11 cellular contexts compared by ENCODE assay signal in the genomic region with DNA sequence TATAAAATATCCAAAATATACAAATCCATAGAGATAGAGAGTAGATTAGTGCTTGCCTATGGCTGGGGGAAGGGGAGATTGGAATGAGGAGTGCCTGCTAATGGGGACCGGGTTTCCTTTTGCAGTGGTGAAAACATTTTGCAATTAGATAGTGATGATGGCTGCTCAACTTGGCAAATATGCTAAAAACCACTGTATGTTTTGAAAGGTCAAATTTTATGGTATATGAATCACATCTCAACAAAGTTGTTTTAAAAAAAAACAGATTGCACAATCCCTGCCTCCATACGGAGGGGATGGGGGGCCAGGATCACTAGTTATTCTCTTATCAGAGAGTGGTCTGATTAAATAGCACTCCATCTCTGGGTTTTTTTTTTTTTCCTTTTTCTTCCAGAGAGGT.
DNase-seq lines count a peak whose midpoint lies in the region; ATAC-seq, FAIRE-seq and TF ChIP-seq lines count a peak whose summit lies in the region.
"Had no signal": no experiment of that assay in that cellular context is flagged by ENCODE, and none has a peak within 500 bp of the region (broad histone marks: within the 10 kb centered on the region; RNA-seq: fewer than 3 reads in every experiment).

No MANE protein-coding gene starts in this region.

- TF ChIP-seq CTCF in CD4-positive, alpha-beta T cell (IDR thresholded peaks at IDR 0.05): no peak
- no peak for TF ChIP-seq CTCF in astrocyte (IDR thresholded peaks at IDR 0.05; ENCODE audit: insufficient read depth, low read depth, low read length)

- peaks cover 34% of the 10 kb centered on the region for H3K4me1 ChIP-seq in astrocyte (ENCODE audit: insufficient read depth, low read length)

- H3K27ac Mint-ChIP-seq in CD4-positive, alpha-beta T cell: peak overlapping the region; percentile 54
- no peak overlapping the region for H3K27ac Mint-ChIP-seq in astrocyte (ENCODE audit: unreplicated experiment)
- H3K27ac Mint-ChIP-seq in naive thymus-derived CD8-positive, alpha-beta T cell: peak overlapping the region in 6 of 10 donors; percentile 7 to 94 (median 60)

- no peak for FAIRE-seq in astrocyte (lab: Jason Lieb, UNC)
- no peak for FAIRE-seq in RCC 7860 (lab: Jason Lieb, UNC)

- H3K36me3 Mint-ChIP-seq in CD4-positive, alpha-beta T cell (ENCODE audit: low read depth): no peaks in the 10 kb centered on the region
- H3K36me3 Mint-ChIP-seq in astrocyte (ENCODE audit: low read depth, unreplicated experiment): no peaks in the 10 kb centered on the region
- H3K36me3 Mint-ChIP-seq in naive thymus-derived CD8-positive, alpha-beta T cell: no peaks in the 10 kb centered on the region

- H3K4me1 Mint-ChIP-seq in CD4-positive, alpha-beta T cell (ENCODE audit: low read depth): peaks cover 87% of the 10 kb centered on the region
- peaks cover 42% of the 10 kb centered on the region for H3K4me1 Mint-ChIP-seq in astrocyte (ENCODE audit: low read depth, unreplicated experiment)
- peaks cover 38 to 82% (median 65%) of the 10 kb centered on the region in 4 donors for H3K4me1 Mint-ChIP-seq in naive thymus-derived CD8-positive, alpha-beta T cell

- H2AFZ ChIP-seq in astrocyte (ENCODE audit: low read depth, low read length): no peak overlapping the region

- no peaks in the 10 kb centered on the region for H3K36me3 ChIP-seq in astrocyte (ENCODE audit: insufficient read depth, low read length)

- no peaks in the 10 kb centered on the region for H3K27me3 Mint-ChIP-seq in CD4-positive, alpha-beta T cell
- H3K27me3 Mint-ChIP-seq in astrocyte (ENCODE audit: low read depth, unreplicated experiment): no peaks in the 10 kb centered on the region
- H3K27me3 Mint-ChIP-seq in naive thymus-derived CD8-positive, alpha-beta T cell: no peaks in the 10 kb centered on the region

- H3K27ac ChIP-seq in CD4-positive, alpha-beta T cell (ENCODE audit: low read depth, low read length): no peak overlapping the region
- H3K27ac ChIP-seq in astrocyte (ENCODE audit: low read depth, low read length): no peak overlapping the region

- CTCF ChIA-PET in CD4-positive, alpha-beta T cell (lab: Charles Lee): interaction anchor here (0.8 to 7.9 kb wide), 7 partner anchors 9 to 237 kb away, joined by 3 to 68 read pairs (median 4); no protein-coding TSS in a partner anchor

- H3K9me3 ChIP-seq in CD4-positive, alpha-beta T cell (ENCODE audit: control insufficient read depth, low read length): no peaks in the 10 kb centered on the region
- H3K9me3 ChIP-seq in astrocyte (ENCODE audit: insufficient read depth, low read depth, low read length): no peaks in the 10 kb centered on the region

- H3K4me2 ChIP-seq in astrocyte (ENCODE audit: low read length): peak overlapping the region; percentile 17

- no peak for ATAC-seq in CD4-positive, alpha-beta T cell (ENCODE audit: poor library complexity)
- ATAC-seq in naive thymus-derived CD8-positive, alpha-beta T cell: no peak
- no peak for ATAC-seq in GM21381 (IDR thresholded peaks at IDR 0.05; ENCODE audit: unreplicated experiment)

- H3K79me2 ChIP-seq in astrocyte (ENCODE audit: insufficient read depth, low read length): no peaks in the 10 kb centered on the region

- DNase-seq in CD4-positive, alpha-beta T cell: no peak
- DNase-seq in M059J (ENCODE audit: low read depth) (peak; percentile 63), astrocyte (ENCODE audit: low read depth) (peak; percentile 79), RKO (ENCODE audit: low spot score) (no peak), RCC 7860 (ENCODE audit: low spot score) (no peak), SIG-M5 treated with dmso at 0.1 percent for 504 hours (lab: John Stamatoyannopoulos, UW; ENCODE audit: unreplicated experiment) (no peak)
- DNase-seq in naive thymus-derived CD8-positive, alpha-beta T cell: no peak
- DNase-seq: activated naive CD4-positive, alpha-beta T cell; NCI-H2029; SHP77 treated with DMSO at 0.1 percent for 48 hours had no signal

- no peak overlapping the region for H3K4me3 Mint-ChIP-seq in CD4-positive, alpha-beta T cell
- H3K4me3 Mint-ChIP-seq in astrocyte (ENCODE audit: unreplicated experiment): no peak overlapping the region
- peak overlapping the region in 1 of 10 donors; percentile 24 for H3K4me3 Mint-ChIP-seq in naive thymus-derived CD8-positive, alpha-beta T cell

- intact Hi-C loops in CD4-positive, alpha-beta T cell (cut with DNase I, micrococcal nuclease): no loop called here

- no peaks in the 10 kb centered on the region for H3K9me3 Mint-ChIP-seq in CD4-positive, alpha-beta T cell
- no peaks in the 10 kb centered on the region for H3K9me3 Mint-ChIP-seq in astrocyte (ENCODE audit: unreplicated experiment)
- H3K9me3 Mint-ChIP-seq in naive thymus-derived CD8-positive, alpha-beta T cell: no peaks in the 10 kb centered on the region

- H3K27me3 ChIP-seq in CD4-positive, alpha-beta T cell (ENCODE audit: control insufficient read depth, insufficient read depth, low read length): no peaks in the 10 kb centered on the region
- no peaks in the 10 kb centered on the region for H3K27me3 ChIP-seq in astrocyte (ENCODE audit: insufficient read depth, low read length)

- no peak overlapping the region for H3K9ac ChIP-seq in astrocyte (ENCODE audit: low read length)

- POLR2A ChIA-PET in CD4-positive, alpha-beta T cell (lab: Charles Lee): interaction anchor here (0.6 to 0.7 kb wide), 2 partner anchors 21 to 125 kb away, joined by 3 read pairs; no protein-coding TSS in a partner anchor
- POLR2A ChIA-PET in naive thymus-derived CD8-positive, alpha-beta T cell (lab: Charles Lee): interaction anchor here (0.7 to 1.5 kb wide), 4 partner anchors 8 to 167 kb away, joined by 3 to 8 read pairs (median 4); no protein-coding TSS in a partner anchor

- H3K4me3 ChIP-seq in astrocyte (ENCODE audit: insufficient read depth, low read depth, low read length): no peak overlapping the region

- no peaks in the 10 kb centered on the region for H4K20me1 ChIP-seq in astrocyte (ENCODE audit: insufficient read depth, low read length)

Comparison
In these comparisons a context has a peak if more than half of its experiments do, and no peak if none do; other contexts are left out.
1. DNase-seq: peak in M059J (single experiment) and astrocyte (single experiment); none in CD4-positive, alpha-beta T cell (0 of 10), naive thymus-derived CD8-positive, alpha-beta T cell (0 of 10), RKO (single experiment), RCC 7860 (single experiment) and SIG-M5 treated with dmso at 0.1 percent for 504 hours (single experiment).